In the genomic region with DNA sequence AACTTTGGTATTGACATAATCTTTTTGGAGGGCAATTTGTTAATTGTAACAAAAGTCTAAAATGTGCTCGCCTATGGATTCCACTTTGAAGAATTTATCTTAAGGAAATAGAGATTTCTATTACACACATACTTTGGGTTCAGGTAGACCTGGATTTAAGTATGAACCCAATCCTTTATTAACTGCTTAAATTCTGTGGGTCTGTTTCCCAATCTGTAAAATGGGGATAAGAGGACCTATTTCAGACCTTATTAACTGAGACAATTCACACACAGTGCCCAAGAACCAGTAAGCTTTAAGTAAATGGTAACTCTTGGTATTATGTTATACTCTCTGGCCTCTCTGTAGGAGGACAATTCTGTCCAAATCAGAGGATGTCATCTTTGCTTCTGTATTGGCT, we compare ENCODE assay signal across 8 cellular contexts. TPM values are rescaled to one million over a fixed set of nuclear protein-coding genes. Genes with fewer than 3 reads are reported as not detected.
DNase-seq lines count a peak whose midpoint lies in the region; ATAC-seq and TF ChIP-seq lines count a peak whose summit lies in the region.

No MANE protein-coding gene starts in this region.

- H3K27me3 ChIP-seq in tibial nerve: no peaks in the 10 kb centered on the region

- peaks cover 0 to 21% (median 7%) of the 10 kb centered on the region in 3 donors for H3K36me3 ChIP-seq in tibial nerve

- no peaks in the 10 kb centered on the region for H3K9me3 ChIP-seq in tibial nerve

- H3K4me3 ChIP-seq in astrocyte of the spinal cord (ENCODE audit: low read depth, low read length) (peak overlapping the region; percentile 64), tibial nerve (peak overlapping the region in 2 of 4 donors; percentile 88 to 94)

- in situ Hi-C loops in astrocyte of the spinal cord (cut with HindIII; ENCODE audit: low sequenced_read_pairs): no loop called here

- peak overlapping the region in 3 of 4 donors; percentile 88 to 91 (median 90) for H3K27ac ChIP-seq in tibial nerve

- 98% methylated on average over 1 of the region's 1 CpG for WGBS in tibial nerve, 2 donors

- peaks cover 0 to 33% (median 11%) of the 10 kb centered on the region in 4 donors for H3K4me1 ChIP-seq in tibial nerve

- TF ChIP-seq EP300 in tibial nerve (IDR thresholded peaks at IDR 0.05): no peak

- H3K36me3 Mint-ChIP-seq in activated T-cell treated with anti-CD3 and anti-CD28 coated beads, Interleukin-2, amount 50 U/mL, for 72 hours (ENCODE audit: insufficient read depth in 2 of 2): peaks cover 5 to 22% of the 10 kb centered on the region in 2 donors
- H3K36me3 Mint-ChIP-seq in memory B cell: peaks cover 12% of the 10 kb centered on the region

- peaks cover 41% of the 10 kb centered on the region for H3K4me1 Mint-ChIP-seq in activated T-cell treated with anti-CD3 and anti-CD28 coated beads, Interleukin-2, amount 50 U/mL, for 72 hours (ENCODE audit: low read depth)
- peaks cover 13% of the 10 kb centered on the region for H3K4me1 Mint-ChIP-seq in memory B cell

- no peaks in the 10 kb centered on the region for H3K27me3 Mint-ChIP-seq in activated T-cell treated with anti-CD3 and anti-CD28 coated beads, Interleukin-2, amount 50 U/mL, for 72 hours (ENCODE audit: low read depth)
- no peaks in the 10 kb centered on the region for H3K27me3 Mint-ChIP-seq in memory B cell

- no peak for TF ChIP-seq POLR2A in tibial nerve (IDR thresholded peaks at IDR 0.05)

- peak overlapping the region; percentile 78 for H3K27ac Mint-ChIP-seq in activated T-cell treated with anti-CD3 and anti-CD28 coated beads, Interleukin-2, amount 50 U/mL, for 72 hours
- peak overlapping the region; percentile 99 for H3K27ac Mint-ChIP-seq in memory B cell

- DNase-seq in activated T-cell treated with anti-CD3 and anti-CD28 coated beads, Interleukin-2, amount 50 U/mL, for 72 hours: no peak
- no peak for DNase-seq in activated T-cell treated with anti-CD3 and anti-CD28 coated beads, Interleukin-2, amount 50 U/mL, for 1 hour
- DNase-seq in astrocyte of the spinal cord (ENCODE audit: low read depth, low spot score): no peak
- no peak for DNase-seq in memory B cell (ENCODE audit: low spot score in 2 of 2)
- no peak for DNase-seq in tibial nerve (ENCODE audit: low spot score in 2 of 2)
- DNase-seq in SKM-1 (lab: John Stamatoyannopoulos, UW; ENCODE audit: unreplicated experiment): no peak
- no peak for DNase-seq in left colon

- no peak for TF ChIP-seq CTCF in astrocyte of the spinal cord (IDR thresholded peaks at IDR 0.05; ENCODE audit: low read depth, low read length)
- TF ChIP-seq CTCF in tibial nerve (IDR thresholded peaks at IDR 0.05): no peak

- ATAC-seq in activated T-cell treated with anti-CD3 and anti-CD28 coated beads, Interleukin-2, amount 50 U/mL, for 72 hours (replicated peaks in 1 of 2): no peak
- ATAC-seq in memory B cell (ENCODE audit: low read depth): no peak
- ATAC-seq in GM18511 (IDR thresholded peaks at IDR 0.05; ENCODE audit: unreplicated experiment): no peak
- no peak for ATAC-seq in left colon

- H3K9me3 Mint-ChIP-seq in activated T-cell treated with anti-CD3 and anti-CD28 coated beads, Interleukin-2, amount 50 U/mL, for 72 hours: peaks cover 2 to 3% of the 10 kb centered on the region in 2 donors
- no peaks in the 10 kb centered on the region for H3K9me3 Mint-ChIP-seq in memory B cell

- H3K4me3 Mint-ChIP-seq in activated T-cell treated with anti-CD3 and anti-CD28 coated beads, Interleukin-2, amount 50 U/mL, for 72 hours: peak overlapping the region; percentile 82 to 95
- peak overlapping the region; percentile 96 for H3K4me3 Mint-ChIP-seq in memory B cell

- intact Hi-C loops in left colon (cut with DNase I, micrococcal nuclease): no loop called here

RNA-seq across cellular contexts. Expression of gene EIF2B2, which starts 0.8 kb away (rescaled TPM):
- total RNA-seq in activated T-cell treated with anti-CD3 and anti-CD28 coated beads, Interleukin-2, amount 50 U/mL, for 72 hours: 10 to 100 TPM; 50.3 to 68.5 TPM
- 10 to 100 TPM; 26.1 to 44.9 (median 36.1) TPM for total RNA-seq in tibial nerve
- total RNA-seq in left colon: 10 to 100 TPM; 36.5 to 48.1 TPM

RNA-seq across cellular contexts. Expression of gene PGF, which starts 46.5 kb away (rescaled TPM):
- under 1 TPM in 1 of 2 donors, not detected in 1; 0.35 TPM for total RNA-seq in activated T-cell treated with anti-CD3 and anti-CD28 coated beads, Interleukin-2, amount 50 U/mL, for 72 hours
- total RNA-seq in tibial nerve: 10 to 100 TPM; 13.2 to 39.5 (median 18.0) TPM
- 1 to 10 TPM; 1.3 to 2.9 TPM for total RNA-seq in left colon

RNA-seq across cellular contexts. Expression of gene MLH3, which starts 49.4 kb away (rescaled TPM):
- total RNA-seq in activated T-cell treated with anti-CD3 and anti-CD28 coated beads, Interleukin-2, amount 50 U/mL, for 72 hours: 10 to 100 TPM; 16.9 to 19.3 TPM
- 10 to 100 TPM; 26.4 to 48.1 (median 36.0) TPM for total RNA-seq in tibial nerve
- total RNA-seq in left colon: 10 to 100 TPM; 19.6 to 27.0 TPM
